1 cellular context compared by ENCODE assay signal in genomic region chr2:224584111-224584764, GRCh38.
A peak's percentile ranks its signal among the peaks of the same experiment; 100 is the strongest.
TF ChIP-seq lines count a peak whose summit lies in the region.

No MANE protein-coding gene starts in this region.

TF ChIP-seq in H1, 55 proteins besides CTCF, POLR2A, EP300 and RAD21 (continued from another document):
- TF ChIP-seq SIRT6 (IDR thresholded peaks at IDR 0.05; ENCODE audit: low read length) (no peak), SP2 (IDR thresholded peaks at IDR 0.05; ENCODE audit: low read length) (no peak), ASH2L (IDR thresholded peaks at IDR 0.05; ENCODE audit: low read length) (peak; percentile 64)
